In the genomic region with DNA sequence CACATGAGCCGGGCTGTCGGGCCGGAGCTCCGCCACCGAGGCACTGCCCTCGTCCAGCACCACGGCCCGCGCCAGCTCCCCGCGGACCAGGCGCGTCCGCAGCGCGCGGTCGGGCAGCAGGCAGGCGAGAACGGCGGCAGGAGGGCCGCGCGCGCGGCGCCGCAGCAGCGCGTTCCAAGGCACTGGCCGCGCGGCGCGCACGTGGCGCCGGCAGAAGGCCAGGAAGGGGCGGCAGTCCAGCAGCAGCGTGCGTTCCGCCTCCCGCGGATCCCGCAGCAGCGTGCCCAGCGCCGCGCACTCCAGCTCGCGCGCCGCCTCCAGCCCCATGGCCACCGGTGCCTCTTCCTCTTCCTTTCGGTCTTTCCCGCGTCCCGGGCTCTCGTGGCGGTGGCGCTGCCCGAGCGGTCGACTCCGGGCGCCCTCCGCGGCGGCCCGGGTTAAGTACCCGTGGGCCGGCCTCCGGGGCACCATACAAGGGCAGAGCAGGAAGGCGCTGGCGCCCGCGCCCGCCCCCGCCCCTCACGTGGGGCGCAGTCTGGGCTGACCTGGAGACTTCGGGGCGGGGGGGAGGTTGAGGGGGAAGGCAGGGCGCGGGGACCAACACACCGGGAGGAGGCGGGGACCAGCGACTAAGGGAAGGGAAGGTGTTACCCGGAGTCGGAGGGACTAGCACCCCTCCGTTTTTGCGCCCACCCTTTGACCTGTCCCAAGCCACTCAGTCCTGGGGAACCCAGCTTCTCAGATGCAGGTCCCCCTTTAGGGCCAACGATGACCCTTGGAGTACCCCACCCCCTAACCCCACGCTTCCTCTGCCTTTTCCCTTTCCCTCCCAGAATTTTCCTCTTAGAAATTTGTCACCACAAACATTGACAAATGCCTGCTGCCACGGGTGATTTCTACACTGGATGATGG, we compare ENCODE assay signal across 8 cellular contexts. TPM values are rescaled to one million over a fixed set of nuclear protein-coding genes. Genes with fewer than 3 reads are reported as not detected.
DNase-seq lines count a peak whose midpoint lies in the region; ATAC-seq lines count a peak whose summit lies in the region.

Gene DUSP2, minus strand, starts transcription at position 413 of the 912 bp plus-strand sequence. Its CDS starts 86 bp downstream, at position 327.

- peak within 1 kb of the TSS; percentile 6 for H3K27ac ChIP-seq in temporal lobe (ENCODE audit: low read depth, low read length)

- ATAC-seq in GM19372 (IDR thresholded peaks at IDR 0.05; ENCODE audit: low read depth, unreplicated experiment), result peak; percentile 51
- peak; percentile 54 for ATAC-seq in HG03520 (IDR thresholded peaks at IDR 0.05; ENCODE audit: unreplicated experiment)

- DNase-seq in CMK (ENCODE audit: low read depth), result peak; percentile 78
- peak; percentile 52 for DNase-seq in RPMI7951 (ENCODE audit: low read depth)
- DNase-seq in activated gamma-delta T cell treated with Interleukin-2 at 50 U/mL for 16 hours, result peak; percentile 87
- DNase-seq in germinal center (ENCODE audit: low spot score), result peak; percentile 94
- DNase-seq in occipital lobe (lab: John Stamatoyannopoulos, UW), result peak; percentile 53

RNA-seq across cellular contexts. Expression of gene DUSP2, which starts in this region (rescaled TPM):
- total RNA-seq in RPMI7951 (2014; rRNA removed; shearing (Covaris generic)), result 0.49 and 0.84 TPM in 2 replicates
- total RNA-seq in occipital lobe (7.3 TPM), temporal lobe (4.2 TPM)

Comparison
In these comparisons a context has a peak if more than half of its experiments do, and no peak if none do; other contexts are left out.
1. Peak in every context shown above with its lines: DNase-seq, ATAC-seq and H3K27ac ChIP-seq.
2. Peak in DNase-seq in RPMI7951; RNA of the gene not detected or under 1 TPM.